ENCODE assay signal across 19 cellular contexts in genomic region chr7:37385787-37386186, GRCh38.
DNase-seq lines count a peak whose midpoint lies in the region; ATAC-seq, FAIRE-seq and TF ChIP-seq lines count a peak whose summit lies in the region.
"Had no signal": no experiment of that assay in that cellular context is flagged by ENCODE, and none has a peak within 500 bp of the region (broad histone marks: within the 10 kb centered on the region; RNA-seq: fewer than 3 reads in every experiment).

No MANE protein-coding gene starts in this region.

- no peaks in the 10 kb centered on the region for H3K27me3 ChIP-seq in right lobe of liver
- 0 out of 5 replicates have a peak, but pooled peaks cover 0 to 7% of the 10 kb centered on the region in 2 experiments for H3K27me3 ChIP-seq in HepG2 (ENCODE audit: control insufficient read depth in 1 of 2, insufficient read depth in 2 of 2, low read length in 2 of 2)
- H3K27me3 ChIP-seq: vagina had no signal

- H3K4me3 ChIP-seq in right lobe of liver (no peak overlapping the region), HepG2 (replicated peaks in 1 of 3; ENCODE audit: insufficient read depth in 1 of 3, low read depth in 2 of 3, low read length in 3 of 3) (no peak overlapping the region), mucosa of descending colon (no peak overlapping the region)
- H3K4me3 ChIP-seq: coronary artery, vagina had no signal

- POLR2A ChIA-PET in HepG2 (lab: Yijun Ruan, JAX) = no interaction called here

- in situ Hi-C loops in HepG2 (cut with HindIII; ENCODE audit: extremely low pct_ligation_motif_present, low pct_unique_long_range_greater_than_20kb) = no loop called here

- H4K20me1 ChIP-seq in HepG2 (ENCODE audit: insufficient read depth, low read length) = no peaks in the 10 kb centered on the region

- H3K4me2 ChIP-seq in HepG2 (ENCODE audit: low read depth, low read length) = no peak overlapping the region

- H3K4me1 ChIP-seq in right lobe of liver = peaks cover 0 to 3% (median 0%) of the 10 kb centered on the region in 4 donors
- no peaks in the 10 kb centered on the region for H3K4me1 ChIP-seq in HepG2 (ENCODE audit: insufficient read depth, low read length)
- no peaks in the 10 kb centered on the region for H3K4me1 ChIP-seq in mucosa of descending colon (ENCODE audit: low read depth)

- no peak for FAIRE-seq in HepG2 (lab: Jason Lieb, UNC)

- H3K36me3 ChIP-seq in right lobe of liver = no peaks in the 10 kb centered on the region
- no peaks in the 10 kb centered on the region for H3K36me3 ChIP-seq in HepG2 (replicated peaks in 1 of 2; ENCODE audit: control insufficient read depth in 1 of 2, insufficient read depth in 2 of 2, low read length in 2 of 2)
- no peaks in the 10 kb centered on the region for H3K36me3 ChIP-seq in mucosa of descending colon (ENCODE audit: low read depth)
- H3K36me3 ChIP-seq: vagina had no signal

- DNase-seq in right lobe of liver = no peak
- no peak for DNase-seq in HepG2 (ENCODE audit: low spot score)
- DNase-seq in mucosa of descending colon = no peak
- DNase-seq in stimulated activated CD4-positive, alpha-beta T cell treated with anti-CD3 and anti-CD28 coated beads, Interleukin-4, amount 100 ng/mL, for 1 hour = no peak
- no peak for DNase-seq in Ammon's horn (ENCODE audit: low spot score)
- no peak for DNase-seq in GM10266 (ENCODE audit: extremely low spot score)
- DNase-seq: activated CD4-positive, alpha-beta T cell treated with anti-CD3 and anti-CD28 coated beads for 36 hours; activated CD8-positive, alpha-beta memory T cell treated with anti-CD3 and anti-CD28 coated beads, Interleukin-2, amount 50 U/mL, for 4 hours; activated gamma-delta T cell treated with Interleukin-2 at 50 U/mL for 16 hours; amniotic stem cell; COR-L47; natural killer cell; NCI-H2029 treated with DMSO at 0.1 percent for 48 hours; NCI-H510A; SHP77 treated with DMSO at 0.1 percent for 48 hours had no signal

- TF ChIP-seq POLR2A in right lobe of liver (IDR thresholded peaks at IDR 0.05) (no peak), HepG2 (IDR thresholded peaks at IDR 0.05; ENCODE audit: insufficient read depth in 1 of 2, low read depth in 2 of 2, low read length in 2 of 2) (no peak)

- TF ChIP-seq CTCF in right lobe of liver (IDR thresholded peaks at IDR 0.05) (no peak), HepG2 (CRISPR knock-in tag; IDR thresholded peaks at IDR 0.05) (no peak), mucosa of descending colon (IDR thresholded peaks at IDR 0.05) (no peak), GM10266 (IDR thresholded peaks at IDR 0.05; ENCODE audit: control insufficient read depth, insufficient read depth, low read depth, missing control alignments) (no peak)

- H2AFZ ChIP-seq in HepG2 (ENCODE audit: low read length) = no peak overlapping the region

- TF ChIP-seq EP300 in HepG2 (IDR thresholded peaks at IDR 0.05; ENCODE audit: low read depth in 2 of 2, low read length in 2 of 2) (no peak), HepG2 (CRISPR knock-in tag; IDR thresholded peaks at IDR 0.05; ENCODE audit: borderline replicate concordance) (no peak)

- H3K79me2 ChIP-seq in HepG2 (ENCODE audit: insufficient read depth, low read length) = no peaks in the 10 kb centered on the region

- intact Hi-C loops in right lobe of liver (cut with DNase I) (no loop called here), HepG2 (cut with micrococcal nuclease; ENCODE audit: unreplicated experiment) (no loop called here), mucosa of descending colon (cut with DNase I, micrococcal nuclease) (no loop called here)

- no peak overlapping the region for H3K9ac ChIP-seq in HepG2 (ENCODE audit: insufficient read depth, low read depth, low read length)

- no peaks in the 10 kb centered on the region for H3K9me3 ChIP-seq in right lobe of liver
- H3K9me3 ChIP-seq in HepG2 (ENCODE audit: low read length) = no peaks in the 10 kb centered on the region
- H3K9me3 ChIP-seq in mucosa of descending colon = no peaks in the 10 kb centered on the region
- H3K9me3 ChIP-seq: vagina had no signal

- ATAC-seq in right lobe of liver (peak; percentile 35 to 51 (median 45)), HepG2 (no peak), mucosa of descending colon (peak; percentile 25), GM19395 (IDR thresholded peaks at IDR 0.05; ENCODE audit: unreplicated experiment) (no peak)
- ATAC-seq: activated CD4-positive, alpha-beta T cell treated with anti-CD3 and anti-CD28 coated beads for 36 hours had no signal

- no peak overlapping the region for H3K27ac ChIP-seq in right lobe of liver
- no peak overlapping the region for H3K27ac ChIP-seq in HepG2 (ENCODE audit: extremely low read length, insufficient read depth, low read length)
- peak overlapping the region; percentile 5 for H3K27ac ChIP-seq in cingulate gyrus (ENCODE audit: low read depth, low read length)
- H3K27ac ChIP-seq: vagina had no signal

- BruUV-seq in HepG2 (replicated peaks; lab: Mats Ljungman, UMichigan) = no TSS peak

- TF ChIP-seq RAD21 in HepG2 (CRISPR knock-in tag; IDR thresholded peaks at IDR 0.05) = no peak

- WGBS in right lobe of liver (ENCODE audit: insufficient coverage, low coverage, low lambda C conversion rate, missing lambda C conversion rate) = 75% methylated on average over 5 of the region's 6 CpGs
- 33% methylated on average over 3 of the region's 6 CpGs for WGBS in HepG2 (ENCODE audit: low lambda C conversion rate)

- CTCF ChIA-PET in HepG2 (lab: Yijun Ruan, JAX; ENCODE audit: low intra/inter-chr PET ratio, low total read pairs) = no interaction called here

TF ChIP-seq in HepG2, 621 proteins besides CTCF, POLR2A, EP300 and RAD21:
- TF ChIP-seq PREB (CRISPR knock-in tag; IDR thresholded peaks at IDR 0.05) = no peak
TF ChIP-seq in HepG2: peak in this region for 0.

Comparison
In these comparisons a context has a peak if more than half of its experiments do, and no peak if none do; other contexts are left out.
1. ATAC-seq: peak in right lobe of liver (4 of 4) and mucosa of descending colon (single experiment); none in HepG2 (single experiment) and GM19395 (single experiment).